ENCODE assay signal across 25 cellular contexts in the genomic region with DNA sequence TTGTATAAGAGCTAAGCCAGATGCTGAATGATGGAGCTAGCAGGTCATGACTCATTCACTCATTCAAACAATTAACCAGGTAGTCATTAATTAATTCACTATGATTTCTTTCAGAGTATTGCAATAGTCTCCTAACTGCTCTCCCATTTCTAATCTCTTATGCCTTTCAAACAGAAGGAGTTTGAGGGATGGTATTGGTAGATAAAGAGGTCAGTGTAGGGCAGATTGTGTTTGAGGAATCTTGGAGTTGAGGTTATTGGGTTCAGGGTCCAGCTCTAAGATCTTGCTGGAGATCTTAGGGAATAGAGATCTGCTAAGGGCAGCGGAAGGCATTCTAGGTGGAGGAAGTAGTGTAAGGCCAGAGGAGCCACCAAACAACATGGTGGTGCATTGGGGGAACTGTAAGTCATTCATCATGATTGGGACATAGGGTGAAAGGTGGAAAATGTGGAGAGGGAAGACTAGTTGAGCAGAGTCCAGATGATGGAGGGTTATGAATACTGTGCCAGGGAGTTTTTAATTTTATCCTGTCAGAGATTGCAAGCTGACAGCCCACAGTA. TPM values are rescaled to one million over a fixed set of nuclear protein-coding genes. Genes with fewer than 3 reads are reported as not detected.
DNase-seq lines count a peak whose midpoint lies in the region; ATAC-seq, FAIRE-seq and TF ChIP-seq lines count a peak whose summit lies in the region.
"Had no signal": no experiment of that assay in that cellular context is flagged by ENCODE, and none has a peak within 500 bp of the region (broad histone marks: within the 10 kb centered on the region; RNA-seq: fewer than 3 reads in every experiment).

No MANE protein-coding gene starts in this region.

- no peak overlapping the region for H2AFZ ChIP-seq in K562 (ENCODE audit: low read depth, low read length)
- H2AFZ ChIP-seq in H9 (ENCODE audit: low read length), result no peak overlapping the region
- H2AFZ ChIP-seq: GM23338 had no signal

- no peak for TF ChIP-seq CTCF in MCF 10A (IDR thresholded peaks at IDR 0.05; ENCODE audit: unreplicated experiment)
- TF ChIP-seq CTCF in breast epithelium (IDR thresholded peaks at IDR 0.05), result no peak
- TF ChIP-seq CTCF in K562 (IDR thresholded peaks at IDR 0.05 in 2 of 3, conservative IDR thresholded peaks at IDR 0.05 in 1 of 3; ENCODE audit: insufficient read depth in 2 of 3, low read depth in 1 of 3, low read length in 3 of 3), result no peak
- no peak for TF ChIP-seq CTCF in H9 (conservative IDR thresholded peaks at IDR 0.05)
- TF ChIP-seq CTCF in suprapubic skin (IDR thresholded peaks at IDR 0.05), result no peak

- H2BK12ac ChIP-seq in H9 (ENCODE audit: insufficient read length, low read depth, low read length), result no peak overlapping the region

- CTCF ChIA-PET in MCF 10A (lab: Yijun Ruan, JAX), result interaction anchor here (0.6 to 4.8 kb wide), 7 partner anchors 10 to 147 kb away, joined by 3 to 34 read pairs (median 4); partner anchors contain the start of genes DGKA and PYM1
- CTCF ChIA-PET in K562 (lab: Yijun Ruan, JAX; ENCODE audit: low intra/inter-chr PET ratio), result no interaction called here

- no peak overlapping the region for H3K56ac ChIP-seq in H9 (ENCODE audit: insufficient read length, low read depth, low read length)

- TF ChIP-seq POLR2A in breast epithelium (IDR thresholded peaks at IDR 0.05) (no peak), K562 (conservative IDR thresholded peaks at IDR 0.05) (no peak), suprapubic skin (IDR thresholded peaks at IDR 0.05) (no peak)

- peak; percentile 69; the same call in 1 of the 2 replicates for TF ChIP-seq EP300 in K562 (IDR thresholded peaks at IDR 0.05; ENCODE audit: low read length)
- no peak for TF ChIP-seq EP300 in suprapubic skin (IDR thresholded peaks at IDR 0.05)

- no peaks in the 10 kb centered on the region for H4K20me1 ChIP-seq in K562 (replicated peaks; ENCODE audit: control insufficient read depth, insufficient read depth, low read length)
- H4K20me1 ChIP-seq in H9 (ENCODE audit: control insufficient read depth, insufficient read depth, insufficient read length), result no peaks in the 10 kb centered on the region

- H3K4me2 ChIP-seq in K562 (ENCODE audit: insufficient read depth, low read length), result no peak overlapping the region
- H3K4me2 ChIP-seq in H9 (ENCODE audit: insufficient read depth, insufficient read length, low read length), result no peak overlapping the region
- H3K4me2 ChIP-seq: GM23338 had no signal

- H4K8ac ChIP-seq in H9 (replicated peaks; ENCODE audit: insufficient read length, low read depth, low read length), result no peak overlapping the region

- no peak overlapping the region for H3K18ac ChIP-seq in H9 (ENCODE audit: insufficient read length, low read depth, low read length)

- no peaks in the 10 kb centered on the region for H3K4me1 ChIP-seq in breast epithelium
- H3K4me1 ChIP-seq in K562 (replicated peaks in 1 of 2; ENCODE audit: control insufficient read depth in 2 of 2, insufficient read depth in 2 of 2, low read length in 2 of 2), result peaks cover 7 to 8% of the 10 kb centered on the region in 2 experiments; a peak in 3 of 5 replicates
- no peaks in the 10 kb centered on the region; the same call in 1 of the 2 replicates for H3K4me1 ChIP-seq in H9 (ENCODE audit: insufficient read depth, low read length)
- H3K4me1 ChIP-seq in suprapubic skin, result peaks cover 13% of the 10 kb centered on the region

- no peak overlapping the region for H3K27ac ChIP-seq in breast epithelium
- H3K27ac ChIP-seq in K562 (ENCODE audit: extremely low read depth, low read depth, low read length), result no peak overlapping the region
- no peak overlapping the region for H3K27ac ChIP-seq in H9 (ENCODE audit: insufficient read length, low read depth, low read length)
- H3K27ac ChIP-seq in suprapubic skin, result no peak overlapping the region
- H3K27ac ChIP-seq: 22Rv1, cardiac muscle cell, HL-60, pancreas had no signal

- H3K79me2 ChIP-seq in K562 (ENCODE audit: control insufficient read depth, insufficient read depth, low read length) (no peaks in the 10 kb centered on the region), H9 (ENCODE audit: insufficient read depth, low read length) (no peaks in the 10 kb centered on the region)

- peaks cover 55% of the 10 kb centered on the region for H3K4me1 Mint-ChIP-seq in T-helper 1 cell treated with Interleukin-12 subunit alpha and Interleukin-12 subunit beta and Interleukin-4 antibody, amounts not matched to agents 30 μg/mL and 1 μg/mL, for 36 hours (ENCODE audit: low read depth)
- H3K4me1 Mint-ChIP-seq in MCF 10A (ENCODE audit: insufficient read depth, unreplicated experiment) (peaks cover 30% of the 10 kb centered on the region), H9 (peaks cover 10 to 12% of the 10 kb centered on the region in 2 experiments)

- intact Hi-C loops in MCF 10A (cut with micrococcal nuclease) (no loop called here), breast epithelium (cut with DNase I; ENCODE audit: low total_unique reads) (no loop called here), K562 (cut with micrococcal nuclease) (no loop called here)

- H2AK5ac ChIP-seq in H9 (ENCODE audit: insufficient read length, low read length), result no peak overlapping the region

- POLR2A ChIA-PET in MCF 10A (lab: Yijun Ruan, JAX) (interaction anchor here (0.6 to 4.7 kb wide), 8 partner anchors 8 to 196 kb away, joined by 3 to 23 read pairs (median 3); no protein-coding TSS in a partner anchor), K562 (lab: Yijun Ruan, JAX) (interaction anchor here (0.6 to 1.3 kb wide), 5 partner anchors 11 to 125 kb away, joined by 3 read pairs; partner anchors contain the start of genes ORMDL2, RAB5B and SARNP)

- H3K27me3 ChIP-seq in breast epithelium (no peaks in the 10 kb centered on the region), K562 (ENCODE audit: control insufficient read depth in 2 of 2, insufficient read depth in 2 of 2, low read length in 2 of 2) (no peaks in the 10 kb centered on the region; a peak in 1 of 5 replicates), H9 (ENCODE audit: insufficient read depth, low read length) (no peaks in the 10 kb centered on the region), suprapubic skin (no peaks in the 10 kb centered on the region)
- H3K27me3 ChIP-seq: cardiac muscle cell, esophagus squamous epithelium, pancreas had no signal

- H3K9ac ChIP-seq in K562 (ENCODE audit: insufficient read depth in 1 of 2, low read depth in 2 of 2, low read length in 2 of 2), result no peak overlapping the region
- H3K9ac ChIP-seq in H9 (ENCODE audit: extremely low read depth, insufficient read length, low read length), result no peak overlapping the region

- DNase-seq in T-helper 1 cell (no peak), MCF 10A (ENCODE audit: unreplicated experiment) (no peak), breast epithelium (ENCODE audit: low spot score in 2 of 2) (no peak), K562 (ENCODE audit: extremely low read depth in 1 of 4, low spot score in 3 of 4) (no peak), H9 (no peak), suprapubic skin (ENCODE audit: low spot score in 2 of 2) (no peak)
- DNase-seq in stimulated activated CD4-positive, alpha-beta T cell treated with anti-CD3 and anti-CD28 coated beads, Interleukin-15, amount 100 ng/mL, for 24 hours, result no peak
- DNase-seq: activated effector memory CD4-positive, alpha-beta T cell treated with anti-CD3 and anti-CD28 coated beads, Interleukin-2, amount 50 U/mL, for 16 hours; endodermal cell; esophagus squamous epithelium; foreskin melanocyte; NCI-H1417 treated with DMSO at 0.1 percent for 48 hours; NCI-H2081 treated with DMSO at 0.1 percent for 48 hours; NCI-H226; pancreas; stimulated activated CD4-positive, alpha-beta T cell treated with anti-CD3 and anti-CD28 coated beads, Interleukin-4, amount 100 ng/mL, for 1 hour had no signal

- peak overlapping the region; percentile 27 for H3K27ac Mint-ChIP-seq in T-helper 1 cell treated with Interleukin-12 subunit alpha and Interleukin-12 subunit beta and Interleukin-4 antibody, amounts not matched to agents 30 μg/mL and 1 μg/mL, for 36 hours
- H3K27ac Mint-ChIP-seq in MCF 10A (ENCODE audit: low read depth, unreplicated experiment) (peak overlapping the region; percentile 52), H9 (no peak overlapping the region)
- H3K27ac Mint-ChIP-seq: endodermal cell, GM23338 had no signal

- no peak overlapping the region for H3K4me3 ChIP-seq in breast epithelium
- H3K4me3 ChIP-seq in K562, result no peak overlapping the region
- no peak overlapping the region for H3K4me3 ChIP-seq in suprapubic skin
- H3K4me3 ChIP-seq: cardiac muscle cell, esophagus squamous epithelium, GM23338, pancreas had no signal

- H3K36me3 Mint-ChIP-seq in T-helper 1 cell treated with Interleukin-12 subunit alpha and Interleukin-12 subunit beta and Interleukin-4 antibody, amounts not matched to agents 30 μg/mL and 1 μg/mL, for 36 hours (ENCODE audit: low read depth), result peaks cover 77% of the 10 kb centered on the region
- H3K36me3 Mint-ChIP-seq in MCF 10A (ENCODE audit: insufficient read depth, unreplicated experiment) (peaks cover 93% of the 10 kb centered on the region), H9 (ENCODE audit: insufficient read depth in 1 of 3, low read depth in 3 of 3) (peaks cover 0 to 4% (median 0%) of the 10 kb centered on the region in 3 experiments; a peak in 2 of 7 replicates)

- no peak overlapping the region for H3T11ph ChIP-seq in H9 (ENCODE audit: low read length)

- no peak overlapping the region for H2BK15ac ChIP-seq in H9 (ENCODE audit: low read depth, low read length)

- H4K5ac ChIP-seq in H9 (ENCODE audit: insufficient read length, low read depth, low read length), result no peak overlapping the region

- H3K4ac ChIP-seq in H9 (ENCODE audit: low read depth, low read length), result no peak overlapping the region

- H3K9me3 ChIP-seq in breast epithelium (no peaks in the 10 kb centered on the region), K562 (replicated peaks; ENCODE audit: control insufficient read depth, insufficient read depth, low read depth, low read length) (no peaks in the 10 kb centered on the region), H9 (ENCODE audit: control insufficient read depth, low read depth, low read length) (no peaks in the 10 kb centered on the region), suprapubic skin (no peaks in the 10 kb centered on the region)
- H3K9me3 ChIP-seq: esophagus squamous epithelium, pancreas had no signal

- H3K9me3 Mint-ChIP-seq in T-helper 1 cell treated with Interleukin-12 subunit alpha and Interleukin-12 subunit beta and Interleukin-4 antibody, amounts not matched to agents 30 μg/mL and 1 μg/mL, for 36 hours, result no peaks in the 10 kb centered on the region
- H3K9me3 Mint-ChIP-seq in MCF 10A (ENCODE audit: unreplicated experiment), result no peaks in the 10 kb centered on the region
- H3K9me3 Mint-ChIP-seq in H9, result no peaks in the 10 kb centered on the region
- H3K9me3 Mint-ChIP-seq: endodermal cell, GM23338 had no signal

- H3K27me3 Mint-ChIP-seq in T-helper 1 cell treated with Interleukin-12 subunit alpha and Interleukin-12 subunit beta and Interleukin-4 antibody, amounts not matched to agents 30 μg/mL and 1 μg/mL, for 36 hours (ENCODE audit: low read depth), result no peaks in the 10 kb centered on the region
- no peaks in the 10 kb centered on the region for H3K27me3 Mint-ChIP-seq in MCF 10A (ENCODE audit: insufficient read depth, unreplicated experiment)
- no peaks in the 10 kb centered on the region; the same call in 1 of the 2 replicates for H3K27me3 Mint-ChIP-seq in H9 (ENCODE audit: low read depth)

- BruUV-seq in MCF 10A (replicated peaks; lab: Mats Ljungman, UMichigan) (no TSS peak), K562 (replicated peaks; lab: Mats Ljungman, UMichigan) (no TSS peak)

- H3K36me3 ChIP-seq in breast epithelium (no peaks in the 10 kb centered on the region), K562 (ENCODE audit: control insufficient read depth, insufficient read depth, low read length) (no peaks in the 10 kb centered on the region), suprapubic skin (peaks cover 77% of the 10 kb centered on the region)
- H3K36me3 ChIP-seq: cardiac muscle cell, pancreas had no signal

- no peak overlapping the region for H3K14ac ChIP-seq in H9 (ENCODE audit: insufficient read depth, low read length)

- in situ Hi-C loops in K562 (cut with MboI), result loop anchor here (5.0 kb wide), 1 partner anchor 205 kb away; no protein-coding TSS in a partner anchor

- no peak overlapping the region for H2BK5ac ChIP-seq in H9 (ENCODE audit: insufficient read length, low read length)

- no peak overlapping the region for H2BK20ac ChIP-seq in H9 (ENCODE audit: low read depth, low read length, poor library complexity, severe bottlenecking)

- WGBS in K562 (ENCODE audit: insufficient coverage, low coverage, missing lambda C conversion rate), result 13% methylated on average over 1 of the region's 1 CpG
- no CpG with 5 or more reads among the region's 1 CpG for WGBS in H9 (ENCODE audit: extremely low coverage, insufficient read length, low lambda C conversion rate)
- 90% methylated on average over 1 of the region's 1 CpG for WGBS in suprapubic skin

- H4K91ac ChIP-seq in H9 (ENCODE audit: insufficient read length, low read depth, low read length), result no peak overlapping the region

- H2BK120ac ChIP-seq in H9 (ENCODE audit: low read depth, low read length, poor library complexity, severe bottlenecking), result no peak overlapping the region

- H3K23me2 ChIP-seq in H9 (ENCODE audit: insufficient read length, low read depth, low read length, poor library complexity, severe bottlenecking), result no peaks in the 10 kb centered on the region

- no peak overlapping the region for H3K4me3 Mint-ChIP-seq in T-helper 1 cell treated with Interleukin-12 subunit alpha and Interleukin-12 subunit beta and Interleukin-4 antibody, amounts not matched to agents 30 μg/mL and 1 μg/mL, for 36 hours
- H3K4me3 Mint-ChIP-seq in MCF 10A (ENCODE audit: unreplicated experiment) (no peak overlapping the region), H9 (no peak overlapping the region)
- H3K4me3 Mint-ChIP-seq: endodermal cell, GM23338 had no signal

- no peak for ATAC-seq in K562
- ATAC-seq: activated CD4-positive, CD25-positive, alpha-beta regulatory T cell treated with anti-CD3 and anti-CD28 coated beads, Interleukin-2, amount 50 U/mL, for 24 hours; GM23338; pancreas had no signal

- FAIRE-seq in K562 (lab: Jason Lieb, UNC), result no peak
- FAIRE-seq: GM12892, pancreas, RCC 7860 had no signal

- H3K9me1 ChIP-seq in K562 (ENCODE audit: control insufficient read depth, insufficient read depth, low read length), result no peaks in the 10 kb centered on the region

- no peaks in the 10 kb centered on the region for H3K79me1 ChIP-seq in H9 (ENCODE audit: insufficient read depth, low read depth, low read length, poor library complexity, severe bottlenecking)

- TF ChIP-seq RAD21 in K562 (CRISPR knock-in tag; conservative IDR thresholded peaks at IDR 0.05 in 1 of 2, IDR thresholded peaks at IDR 0.05 in 1 of 2), result no peak

- H3K23ac ChIP-seq in H9 (ENCODE audit: insufficient read length, low read depth, low read length), result no peak overlapping the region

RNA-seq across cellular contexts. Expression of gene DGKA, which starts 11.7 kb away (rescaled TPM):
- 177 and 236 TPM in 2 replicates for total RNA-seq in MCF 10A (2022)
- total RNA-seq in breast epithelium, result 10 to 100 TPM; 25.1 to 50.5 (median 44.2) TPM
- total RNA-seq in K562 (2011; cell fraction: chromatin; rRNA removed; ENCODE audit: low replicate concordance), result 62.2 and 79.1 TPM in 2 replicates
- total RNA-seq in K562 (2011; cell fraction: nucleolus; rRNA removed), result 35.8 and 47.0 TPM in 2 replicates
- 36.1 and 38.3 TPM in 2 replicates for total RNA-seq in K562 (2011; cell fraction: nucleoplasm; rRNA removed)
- 6.2 and 7.6 TPM in 2 replicates for total RNA-seq in K562 (2014; rRNA removed)
- 8.2 and 8.4 TPM in 2 replicates for total RNA-seq in K562 (2014; rRNA removed; fragmentation: Illumina TruSeq; extraction: Trizol)
- total RNA-seq in K562 (2015; rRNA removed; fragmentation: Illumina TruSeq; extraction: Trizol), result 5.3 and 6.0 TPM in 2 replicates
- 11.0 and 11.1 TPM in 2 replicates for total RNA-seq in K562 (2021)
- 5.8 and 10.7 TPM in 2 replicates for polyA plus RNA-seq in K562 (2011; rRNA removed)
- 5.8 and 7.2 TPM in 2 replicates for polyA plus RNA-seq in K562 (2011; cell fraction: cytosol; rRNA removed)
- polyA plus RNA-seq in K562 (2011; cell fraction: nucleus; rRNA removed), result 71.2 and 80.8 TPM in 2 replicates
- 9.1 and 13.8 TPM in 2 replicates for polyA plus RNA-seq in K562 (2012)
- polyA plus RNA-seq in K562 (2014; fragmentation: Illumina TruSeq; extraction: Trizol), result 9.3 and 10.1 TPM in 2 replicates
- 1 to 10 TPM; 3.4 to 4.7 TPM for polyA plus RNA-seq in K562 (2014; fragmentation: Nextera tagmentation; extraction: Ambion mirVana)
- 12.4 and 13.8 TPM in 2 replicates for polyA plus RNA-seq in K562 (2014; rRNA removed)
- polyA minus RNA-seq in K562 (2011; rRNA and poly(A)+ RNA removed), result 11.4 and 13.3 TPM in 2 replicates
- 9.3 and 12.8 TPM in 2 replicates for polyA minus RNA-seq in K562 (2011; cell fraction: cytosol; rRNA and poly(A)+ RNA removed)
- 14.4 and 33.1 TPM in 2 replicates for polyA minus RNA-seq in K562 (2011; cell fraction: nucleus; rRNA and poly(A)+ RNA removed)
- total RNA-seq in H9 (2021), result 24.1 and 25.9 TPM in 2 replicates
- 100 to 1,000 TPM; 185 to 556 (median 198) TPM for total RNA-seq in suprapubic skin

RNA-seq across cellular contexts. Expression of gene PYM1, which starts 15.0 kb away (rescaled TPM):
- total RNA-seq in MCF 10A (2022) (50.5 and 56.5 TPM in 2 replicates), breast epithelium (10 to 100 TPM; 25.9 to 38.1 (median 33.0) TPM), K562 (2014; rRNA removed) (45.0 and 52.8 TPM in 2 replicates), K562 (2014; rRNA removed; fragmentation: Illumina TruSeq; extraction: Trizol) (32.6 and 33.1 TPM in 2 replicates), K562 (2015; rRNA removed; fragmentation: Illumina TruSeq; extraction: Trizol) (30.8 and 34.1 TPM in 2 replicates), K562 (2021) (31.2 and 32.4 TPM in 2 replicates), H9 (2021) (58.1 and 58.9 TPM in 2 replicates), suprapubic skin (10 to 100 TPM; 32.0 to 41.8 (median 37.4) TPM)
- 38.0 and 56.0 TPM in 2 replicates for total RNA-seq in K562 (2011; cell fraction: chromatin; rRNA removed; ENCODE audit: low replicate concordance)
- total RNA-seq in K562 (2011; cell fraction: nucleolus; rRNA removed), result 18.8 and 25.0 TPM in 2 replicates
- total RNA-seq in K562 (2011; cell fraction: nucleoplasm; rRNA removed), result 39.9 and 61.8 TPM in 2 replicates
- polyA plus RNA-seq in K562 (2011; rRNA removed) (39.1 and 43.2 TPM in 2 replicates), K562 (2014; fragmentation: Illumina TruSeq; extraction: Trizol) (36.0 and 37.7 TPM in 2 replicates), K562 (2014; fragmentation: Nextera tagmentation; extraction: Ambion mirVana) (10 to 100 TPM; 29.0 to 32.6 TPM), K562 (2014; rRNA removed) (46.3 and 51.3 TPM in 2 replicates)
- polyA plus RNA-seq in K562 (2011; cell fraction: cytosol; rRNA removed), result 25.0 and 32.4 TPM in 2 replicates
- 15.6 and 20.7 TPM in 2 replicates for polyA plus RNA-seq in K562 (2011; cell fraction: nucleus; rRNA removed)
- polyA plus RNA-seq in K562 (2012), result 33.1 and 34.2 TPM in 2 replicates
- polyA minus RNA-seq in K562 (2011; rRNA and poly(A)+ RNA removed), result 18.3 and 18.9 TPM in 2 replicates
- polyA minus RNA-seq in K562 (2011; cell fraction: cytosol; rRNA and poly(A)+ RNA removed), result 12.5 and 12.7 TPM in 2 replicates
- 7.0 and 13.3 TPM in 2 replicates for polyA minus RNA-seq in K562 (2011; cell fraction: nucleus; rRNA and poly(A)+ RNA removed)

RNA-seq across cellular contexts. Expression of gene PMEL, which starts 23.2 kb away (rescaled TPM):
- total RNA-seq in MCF 10A (2022) (0.59 TPM in 1 of 2 replicates, not detected in the other), breast epithelium (10 to 100 TPM in 1 of 3 donors, 1 to 10 TPM in 2; 4.7 to 18.7 (median 7.4) TPM), K562 (2014; rRNA removed) (0.36 and 0.78 TPM in 2 replicates), K562 (2014; rRNA removed; fragmentation: Illumina TruSeq; extraction: Trizol) (0.96 and 1.1 TPM in 2 replicates), K562 (2015; rRNA removed; fragmentation: Illumina TruSeq; extraction: Trizol) (0.54 and 0.72 TPM in 2 replicates), K562 (2021) (0.96 and 0.98 TPM in 2 replicates), H9 (2021) (71.0 and 72.6 TPM in 2 replicates), suprapubic skin (100 to 1,000 TPM in 1 of 4 donors, 10 to 100 TPM in 3; 54.4 to 188 (median 71.7) TPM)
- total RNA-seq in K562 (2011; cell fraction: chromatin; rRNA removed; ENCODE audit: low replicate concordance), result 2.5 and 8.4 TPM in 2 replicates
- 3.4 and 4.2 TPM in 2 replicates for total RNA-seq in K562 (2011; cell fraction: nucleolus; rRNA removed)
- 5.3 and 6.1 TPM in 2 replicates for total RNA-seq in K562 (2011; cell fraction: nucleoplasm; rRNA removed)
- polyA plus RNA-seq in K562 (2011; rRNA removed) (2.0 and 2.8 TPM in 2 replicates), K562 (2014; fragmentation: Illumina TruSeq; extraction: Trizol) (1.4 and 1.9 TPM in 2 replicates), K562 (2014; fragmentation: Nextera tagmentation; extraction: Ambion mirVana) (under 1 TPM; 0.39 to 0.68 TPM), K562 (2014; rRNA removed) (1.1 and 2.5 TPM in 2 replicates)
- polyA plus RNA-seq in K562 (2011; cell fraction: cytosol; rRNA removed), result 2.1 and 2.8 TPM in 2 replicates
- 9.6 and 10.1 TPM in 2 replicates for polyA plus RNA-seq in K562 (2011; cell fraction: nucleus; rRNA removed)
- polyA plus RNA-seq in K562 (2012), result 0.81 and 1.9 TPM in 2 replicates
- 1.5 and 1.6 TPM in 2 replicates for polyA minus RNA-seq in K562 (2011; rRNA and poly(A)+ RNA removed)
- polyA minus RNA-seq in K562 (2011; cell fraction: cytosol; rRNA and poly(A)+ RNA removed), result not detected in 2 replicates
- 1.2 and 1.6 TPM in 2 replicates for polyA minus RNA-seq in K562 (2011; cell fraction: nucleus; rRNA and poly(A)+ RNA removed)
- polyA plus RNA-seq: neural cell had no signal

RNA-seq across cellular contexts. Expression of gene CDK2, which starts 24.0 kb away (rescaled TPM):
- total RNA-seq in MCF 10A (2022), result 17.9 and 23.8 TPM in 2 replicates
- 10 to 100 TPM in 2 of 3 donors, 1 to 10 TPM in 1; 8.2 to 27.2 (median 27.1) TPM for total RNA-seq in breast epithelium
- 59.4 and 105 TPM in 2 replicates for total RNA-seq in K562 (2011; cell fraction: chromatin; rRNA removed; ENCODE audit: low replicate concordance)
- 83.6 and 91.2 TPM in 2 replicates for total RNA-seq in K562 (2011; cell fraction: nucleolus; rRNA removed)
- 82.4 and 85.6 TPM in 2 replicates for total RNA-seq in K562 (2011; cell fraction: nucleoplasm; rRNA removed)
- total RNA-seq in K562 (2014; rRNA removed), result 83.6 and 101 TPM in 2 replicates
- total RNA-seq in K562 (2014; rRNA removed; fragmentation: Illumina TruSeq; extraction: Trizol), result 96.5 and 116 TPM in 2 replicates
- 106 and 111 TPM in 2 replicates for total RNA-seq in K562 (2015; rRNA removed; fragmentation: Illumina TruSeq; extraction: Trizol)
- 110 and 133 TPM in 2 replicates for total RNA-seq in K562 (2021)
- 200 and 213 TPM in 2 replicates for polyA plus RNA-seq in K562 (2011; rRNA removed)
- 130 and 203 TPM in 2 replicates for polyA plus RNA-seq in K562 (2011; cell fraction: cytosol; rRNA removed)
- polyA plus RNA-seq in K562 (2011; cell fraction: nucleus; rRNA removed), result 271 and 421 TPM in 2 replicates
- polyA plus RNA-seq in K562 (2012), result 106 and 139 TPM in 2 replicates
- polyA plus RNA-seq in K562 (2014; fragmentation: Illumina TruSeq; extraction: Trizol), result 129 and 166 TPM in 2 replicates
- 10 to 100 TPM; 17.4 to 26.4 TPM for polyA plus RNA-seq in K562 (2014; fragmentation: Nextera tagmentation; extraction: Ambion mirVana)
- 109 and 114 TPM in 2 replicates for polyA plus RNA-seq in K562 (2014; rRNA removed)
- 58.7 and 86.0 TPM in 2 replicates for polyA minus RNA-seq in K562 (2011; rRNA and poly(A)+ RNA removed)
- 48.2 and 82.6 TPM in 2 replicates for polyA minus RNA-seq in K562 (2011; cell fraction: cytosol; rRNA and poly(A)+ RNA removed)
- 31.2 and 44.9 TPM in 2 replicates for polyA minus RNA-seq in K562 (2011; cell fraction: nucleus; rRNA and poly(A)+ RNA removed)
- 53.1 and 60.8 TPM in 2 replicates for total RNA-seq in H9 (2021)
- total RNA-seq in suprapubic skin, result 10 to 100 TPM; 18.4 to 33.2 (median 28.6) TPM

RNA-seq across cellular contexts. Expression of gene RAB5B, which starts 31.2 kb away (rescaled TPM):
- 67.4 and 96.1 TPM in 2 replicates for total RNA-seq in MCF 10A (2022)
- total RNA-seq in breast epithelium, result 10 to 100 TPM; 74.9 to 98.8 (median 75.7) TPM
- total RNA-seq in K562 (2011; cell fraction: chromatin; rRNA removed; ENCODE audit: low replicate concordance), result 74.2 and 106 TPM in 2 replicates
- 56.2 and 58.3 TPM in 2 replicates for total RNA-seq in K562 (2011; cell fraction: nucleolus; rRNA removed)
- 79.6 and 100 TPM in 2 replicates for total RNA-seq in K562 (2011; cell fraction: nucleoplasm; rRNA removed)
- 14.3 and 18.2 TPM in 2 replicates for total RNA-seq in K562 (2014; rRNA removed)
- total RNA-seq in K562 (2014; rRNA removed; fragmentation: Illumina TruSeq; extraction: Trizol), result 24.7 and 25.2 TPM in 2 replicates
- 20.8 and 22.0 TPM in 2 replicates for total RNA-seq in K562 (2015; rRNA removed; fragmentation: Illumina TruSeq; extraction: Trizol)
- 33.7 and 35.1 TPM in 2 replicates for total RNA-seq in K562 (2021)
- polyA plus RNA-seq in K562 (2011; rRNA removed), result 73.8 and 79.6 TPM in 2 replicates
- polyA plus RNA-seq in K562 (2011; cell fraction: cytosol; rRNA removed), result 46.7 and 81.7 TPM in 2 replicates
- polyA plus RNA-seq in K562 (2011; cell fraction: nucleus; rRNA removed), result 47.0 and 59.0 TPM in 2 replicates
- 30.1 and 47.5 TPM in 2 replicates for polyA plus RNA-seq in K562 (2012)
- polyA plus RNA-seq in K562 (2014; fragmentation: Illumina TruSeq; extraction: Trizol), result 39.7 and 49.4 TPM in 2 replicates
- 10 to 100 TPM in 1 of 2 experiments, 1 to 10 TPM in 1; 6.8 to 12.2 TPM for polyA plus RNA-seq in K562 (2014; fragmentation: Nextera tagmentation; extraction: Ambion mirVana)
- 29.5 and 37.1 TPM in 2 replicates for polyA plus RNA-seq in K562 (2014; rRNA removed)
- polyA minus RNA-seq in K562 (2011; rRNA and poly(A)+ RNA removed), result 71.3 and 77.5 TPM in 2 replicates
- polyA minus RNA-seq in K562 (2011; cell fraction: cytosol; rRNA and poly(A)+ RNA removed), result 31.7 and 33.6 TPM in 2 replicates
- 13.5 and 26.8 TPM in 2 replicates for polyA minus RNA-seq in K562 (2011; cell fraction: nucleus; rRNA and poly(A)+ RNA removed)
- 48.4 and 50.6 TPM in 2 replicates for total RNA-seq in H9 (2021)
- total RNA-seq in suprapubic skin, result 100 to 1,000 TPM in 3 of 4 donors, 10 to 100 TPM in 1; 97.1 to 143 (median 114) TPM

Comparison
In these comparisons a context has a peak if more than half of its experiments do, and no peak if none do; other contexts are left out.
1. H3K27ac Mint-ChIP-seq: peak in T-helper 1 cell treated with Interleukin-12 subunit alpha and Interleukin-12 subunit beta and Interleukin-4 antibody, amounts not matched to agents 30 μg/mL and 1 μg/mL, for 36 hours (single experiment) and MCF 10A (single experiment); none in H9 (0 of 3).